Comparison of ENCODE assay signal across 9 cellular contexts in the genomic region with DNA sequence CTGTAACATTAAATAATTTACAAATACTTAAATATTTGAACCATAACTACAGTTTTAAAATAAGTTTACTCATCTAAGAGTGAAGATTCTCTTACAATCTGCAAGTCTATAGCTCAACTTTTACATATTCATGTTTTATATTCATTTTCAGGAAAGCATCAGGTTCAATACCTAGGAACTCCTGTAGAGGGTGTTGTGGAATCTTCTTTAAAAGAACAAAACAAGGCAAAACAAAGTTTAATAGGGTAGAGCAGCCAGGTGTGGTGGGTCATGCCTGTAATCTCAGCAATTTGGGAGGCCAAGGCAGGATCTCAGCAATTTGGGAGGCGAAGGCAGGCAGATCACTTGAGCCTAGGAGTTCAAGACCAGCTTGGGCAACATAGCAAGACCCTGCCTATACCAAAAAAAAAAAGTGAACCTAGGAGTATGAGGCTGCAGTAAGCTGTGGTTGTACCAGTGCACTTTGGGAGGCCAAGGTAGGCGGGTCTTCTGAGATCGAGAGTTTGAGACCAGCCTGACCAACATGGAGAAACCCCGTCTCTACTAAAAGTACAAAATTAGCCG. TPM values are rescaled to one million over a fixed set of nuclear protein-coding genes. Genes with fewer than 3 reads are reported as not detected.
DNase-seq lines count a peak whose midpoint lies in the region; TF ChIP-seq lines count a peak whose summit lies in the region.
"Had no signal": no experiment of that assay in that cellular context is flagged by ENCODE, and none has a peak within 500 bp of the region (broad histone marks: within the 10 kb centered on the region; RNA-seq: fewer than 3 reads in every experiment).

No MANE protein-coding gene starts in this region.

- no peaks in the 10 kb centered on the region for H3K79me2 ChIP-seq in SK-N-SH (ENCODE audit: insufficient read depth)

- no peaks in the 10 kb centered on the region for H3K9me2 ChIP-seq in SK-N-SH

- H3F3A ChIP-seq in SK-N-SH (replicated peaks; ENCODE audit: insufficient read depth), result no peaks in the 10 kb centered on the region

- WGBS in SK-N-SH (ENCODE audit: low lambda C conversion rate), result 72% methylated on average over 5 of the region's 5 CpGs

- H3K27me3 ChIP-seq in SK-N-SH (ENCODE audit: insufficient read depth) (no peaks in the 10 kb centered on the region), uterus (no peaks in the 10 kb centered on the region)

- H3K4me3 ChIP-seq in AG04449 (ENCODE audit: low read depth, low read length), result no peak overlapping the region
- H3K4me3 ChIP-seq in SK-N-SH (ENCODE audit: low read depth in 2 of 2, low read length in 1 of 2), result no peak overlapping the region
- H3K4me3 ChIP-seq in fibroblast of pulmonary artery (replicated peaks; ENCODE audit: low read depth, low read length), result no peak overlapping the region
- no peak overlapping the region for H3K4me3 ChIP-seq in uterus

- peak; percentile 21 for TF ChIP-seq RAD21 in SK-N-SH (IDR thresholded peaks at IDR 0.05; ENCODE audit: low read length)

- no peak for DNase-seq in AG04449 (ENCODE audit: low read depth, low spot score)
- no peak for DNase-seq in SK-N-SH
- DNase-seq in fibroblast of pulmonary artery (ENCODE audit: low read depth), result peak; percentile 29
- DNase-seq in cerebellum (ENCODE audit: low spot score), result no peak
- no peak for DNase-seq in uterus
- no peak for DNase-seq in RPMI8226
- DNase-seq in iPS-NIHi7 (ENCODE audit: extremely low spot score), result no peak

- H2AFZ ChIP-seq in SK-N-SH (ENCODE audit: low read depth), result no peak overlapping the region

- TF ChIP-seq CTCF in AG04449 (IDR thresholded peaks at IDR 0.05; ENCODE audit: insufficient read depth, low read length, missing control alignments) (peak; percentile 21), GM12873 (IDR thresholded peaks at IDR 0.05; ENCODE audit: insufficient read depth, low read depth, low read length, missing control alignments) (peak; percentile 48), SK-N-SH (IDR thresholded peaks at IDR 0.05) (peak; percentile 60), fibroblast of pulmonary artery (IDR thresholded peaks at IDR 0.05; ENCODE audit: low read length, missing control alignments) (peak; percentile 59), uterus (IDR thresholded peaks at IDR 0.05) (no peak)

- intact Hi-C loops in uterus (cut with DNase I; ENCODE audit: low total_unique reads), result no loop called here

- H3K4me1 ChIP-seq in SK-N-SH (ENCODE audit: control insufficient read depth in 1 of 2, insufficient read depth in 2 of 2, low read depth in 1 of 2, low read length in 1 of 2) (peaks cover 0 to 2% of the 10 kb centered on the region in 2 experiments; a peak in 1 of 4 replicates), uterus (no peaks in the 10 kb centered on the region)

- POLR2A ChIA-PET in AG04449 (lab: Yijun Ruan, JAX), result no interaction called here
- POLR2A ChIA-PET in SK-N-SH (lab: Yijun Ruan, JAX), result no interaction called here

- no peak overlapping the region for H3K4me2 ChIP-seq in SK-N-SH

- no peaks in the 10 kb centered on the region for H4K20me1 ChIP-seq in SK-N-SH (ENCODE audit: insufficient read depth)

- H3K27ac ChIP-seq in SK-N-SH (ENCODE audit: low read depth in 2 of 2, low read length in 1 of 2), result no peak overlapping the region
- H3K27ac ChIP-seq in uterus, result no peak overlapping the region

- no peak overlapping the region for H3K9ac ChIP-seq in SK-N-SH

- no peak for TF ChIP-seq EP300 in SK-N-SH (IDR thresholded peaks at IDR 0.05; ENCODE audit: borderline replicate concordance in 1 of 2, low read depth in 1 of 2, low read length in 1 of 2)

- H3K36me3 ChIP-seq in SK-N-SH (replicated peaks in 1 of 2; ENCODE audit: control insufficient read depth in 1 of 2, insufficient read depth in 2 of 2, low read length in 1 of 2) (no peaks in the 10 kb centered on the region), uterus (no peaks in the 10 kb centered on the region)

- no peak for TF ChIP-seq POLR2A in uterus (IDR thresholded peaks at IDR 0.05)

- no peaks in the 10 kb centered on the region for H3K9me3 ChIP-seq in SK-N-SH
- H3K9me3 ChIP-seq in uterus, result no peaks in the 10 kb centered on the region

- CTCF ChIA-PET in AG04449 (lab: Yijun Ruan, JAX), result interaction anchor here (0.6 to 4.9 kb wide), 36 partner anchors 10 to 830 kb away, joined by 3 to 42 read pairs (median 4); no protein-coding TSS in a partner anchor
- CTCF ChIA-PET in SK-N-SH (lab: Yijun Ruan, JAX), result interaction anchor here (0.9 to 1.6 kb wide), 6 partner anchors 10 to 576 kb away, joined by 3 to 5 read pairs (median 3); no protein-coding TSS in a partner anchor

TF ChIP-seq in SK-N-SH, 30 proteins besides CTCF, POLR2A, EP300 and RAD21:
- no peak for TF ChIP-seq FOXJ3 (CRISPR knock-in tag; IDR thresholded peaks at IDR 0.05)
- TF ChIP-seq, protein P1, sequence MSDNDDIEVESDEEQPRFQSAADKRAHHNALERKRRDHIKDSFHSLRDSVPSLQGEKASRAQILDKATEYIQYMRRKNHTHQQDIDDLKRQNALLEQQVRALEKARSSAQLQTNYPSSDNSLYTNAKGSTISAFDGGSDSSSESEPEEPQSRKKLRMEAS (IDR thresholded peaks at IDR 0.05; ENCODE audit: low read depth), result no peak
- TF ChIP-seq NFIC (IDR thresholded peaks at IDR 0.05; ENCODE audit: borderline replicate concordance), result no peak
- TF ChIP-seq MEF2A (IDR thresholded peaks at IDR 0.05; ENCODE audit: borderline replicate concordance, low read depth), result no peak
- TF ChIP-seq EZH2phosphoT487 (IDR thresholded peaks at IDR 0.05; ENCODE audit: borderline replicate concordance, low read depth), result no peak
- no peak for TF ChIP-seq GATA2 (CRISPR knock-in tag; IDR thresholded peaks at IDR 0.05)
- TF ChIP-seq NRF1 (IDR thresholded peaks at IDR 0.05; ENCODE audit: low read depth, low read length), result no peak
TF ChIP-seq in SK-N-SH: peak in this region for 0.

RNA-seq across cellular contexts. Expression of a gene that starts 45.1 kb away (rescaled TPM):
- 0.03 TPM in 1 of 2 replicates, not detected in the other for polyA plus RNA-seq in SK-N-SH (2012; rRNA removed)
- polyA plus RNA-seq in SK-N-SH (2012; cell fraction: cytosol; rRNA removed), result 0.03 TPM in 1 of 2 replicates, not detected in the other
- not detected in 2 replicates for polyA plus RNA-seq in SK-N-SH (2012; cell fraction: nucleus; rRNA removed)
- 5.2 TPM for total RNA-seq in cerebellum
- total RNA-seq in uterus, result 1 to 10 TPM in 2 of 4 donors, under 1 TPM in 1, not detected in 1; 0.77 to 1.9 (median 1.1) TPM
- total RNA-seq: HT-29 had no signal

Comparison
In these comparisons a context has a peak if more than half of its experiments do, and no peak if none do; other contexts are left out.
1. CTCF ChIP-seq: peak in AG04449 (single experiment), GM12873 (single experiment), SK-N-SH (single experiment) and fibroblast of pulmonary artery (single experiment); none in uterus (0 of 4).